In genomic region chr4:184803133-184803532, GRCh38 we compare ENCODE assay signal across 15 cellular contexts. TPM values are rescaled to one million over a fixed set of nuclear protein-coding genes. Genes with fewer than 3 reads are reported as not detected.
DNase-seq lines count a peak whose midpoint lies in the region; ATAC-seq and TF ChIP-seq lines count a peak whose summit lies in the region.
"Had no signal": no experiment of that assay in that cellular context is flagged by ENCODE, and none has a peak within 500 bp of the region (broad histone marks: within the 10 kb centered on the region; RNA-seq: fewer than 3 reads in every experiment).

No MANE protein-coding gene starts in this region.

- CTCF ChIA-PET in Caco-2 (lab: Charles Lee) = interaction anchor here (1.3 kb wide), 1 partner anchor 12 kb away, joined by 3 read pairs; no protein-coding TSS in a partner anchor

- intact Hi-C loops in left ventricle myocardium inferior (cut with micrococcal nuclease) (no loop called here), left cardiac atrium (cut with DNase I) (no loop called here), Caco-2 (cut with micrococcal nuclease; ENCODE audit: unreplicated experiment) (no loop called here)

- POLR2A ChIA-PET in Caco-2 (lab: Charles Lee) = no interaction called here

- H3K9ac ChIP-seq in liver (ENCODE audit: low read depth in 1 of 2, low read length in 2 of 2) (peak overlapping the region; percentile 67 to 79), skeletal muscle tissue (ENCODE audit: low read depth in 1 of 3, low read length in 3 of 3) (peak overlapping the region; percentile 58 to 81 (median 62))

- no peak for ATAC-seq in left cardiac atrium
- ATAC-seq in activated naive CD4-positive, alpha-beta T cell treated with anti-CD3 and anti-CD28 coated beads, Interleukin-2, amount 50 U/mL, for 72 hours = no peak
- no peak for ATAC-seq in stimulated activated naive CD8-positive, alpha-beta T cell treated with anti-CD3 and anti-CD28 coated beads, Interleukin-15, Interleukin-2, amounts not matched to agents 100 U/mL and 50 U/mL, for 24 hours
- ATAC-seq: K562, PC-3 had no signal

- H3K9me3 ChIP-seq in left ventricle myocardium inferior (replicated peaks) (no peaks in the 10 kb centered on the region), liver (ENCODE audit: control insufficient read depth in 4 of 4, low read length in 3 of 4) (no peaks in the 10 kb centered on the region), skeletal muscle tissue (ENCODE audit: control insufficient read depth in 3 of 3, low read length in 3 of 3) (no peaks in the 10 kb centered on the region), Caco-2 (no peaks in the 10 kb centered on the region)
- H3K9me3 ChIP-seq: HAP-1 had no signal

- H3K27me3 Mint-ChIP-seq in Caco-2 (ENCODE audit: insufficient read depth, unreplicated experiment) = no peaks in the 10 kb centered on the region

- TF ChIP-seq CTCF in left ventricle myocardium inferior (IDR thresholded peaks at IDR 0.05; ENCODE audit: borderline replicate concordance) = no peak
- no peak for TF ChIP-seq CTCF in liver (IDR thresholded peaks at IDR 0.05; ENCODE audit: low read depth, low read length, missing input control)
- no peak for TF ChIP-seq CTCF in Caco-2 (IDR thresholded peaks at IDR 0.05; ENCODE audit: insufficient read depth in 1 of 2, low read depth in 1 of 2, low read length in 1 of 2, severe bottlenecking in 1 of 2, unreplicated experiment in 1 of 2)

- peaks cover 0 to 10% of the 10 kb centered on the region in 2 donors for H3K36me3 Mint-ChIP-seq in activated naive CD4-positive, alpha-beta T cell treated with anti-CD3 and anti-CD28 coated beads, Interleukin-2, amount 50 U/mL, for 72 hours
- H3K36me3 Mint-ChIP-seq in Caco-2 (ENCODE audit: insufficient read depth, unreplicated experiment) = peaks cover 7% of the 10 kb centered on the region

- H3K4me1 ChIP-seq in left ventricle myocardium inferior = peaks cover 84% of the 10 kb centered on the region
- peaks cover 6 to 75% (median 53%) of the 10 kb centered on the region in 4 donors for H3K4me1 ChIP-seq in liver (ENCODE audit: control insufficient read depth in 4 of 4, insufficient read depth in 4 of 4, low read length in 3 of 4)
- peaks cover 57 to 65% (median 61%) of the 10 kb centered on the region in 3 donors for H3K4me1 ChIP-seq in skeletal muscle tissue (ENCODE audit: control insufficient read depth in 3 of 3, insufficient read depth in 3 of 3, low read length in 3 of 3)
- H3K4me1 ChIP-seq in Caco-2 = no peaks in the 10 kb centered on the region

- no peaks in the 10 kb centered on the region for H3K9me3 Mint-ChIP-seq in activated naive CD4-positive, alpha-beta T cell treated with anti-CD3 and anti-CD28 coated beads, Interleukin-2, amount 50 U/mL, for 72 hours
- H3K9me3 Mint-ChIP-seq in Caco-2 (ENCODE audit: unreplicated experiment) = no peaks in the 10 kb centered on the region

- no peak for DNase-seq in left ventricle myocardium inferior
- DNase-seq in left cardiac atrium = no peak
- no peak for DNase-seq in activated naive CD4-positive, alpha-beta T cell treated with anti-CD3 and anti-CD28 coated beads, Interleukin-2, amount 50 U/mL, for 72 hours (ENCODE audit: low spot score in 2 of 2)
- DNase-seq in Caco-2 = no peak
- no peak for DNase-seq in stimulated activated naive CD8-positive, alpha-beta T cell treated with anti-CD3 and anti-CD28 coated beads, Interleukin-15, Interleukin-2, amounts not matched to agents 100 U/mL and 50 U/mL, for 24 hours
- no peak for DNase-seq in AG08396 (ENCODE audit: low spot score)
- DNase-seq: DMS53, NCI-H1048 had no signal

- peaks cover 49% of the 10 kb centered on the region for H3K36me3 ChIP-seq in left ventricle myocardium inferior
- H3K36me3 ChIP-seq in liver (ENCODE audit: control insufficient read depth in 4 of 4, insufficient read depth in 3 of 4, low read depth in 1 of 4, low read length in 3 of 4) = peaks cover 2 to 40% (median 29%) of the 10 kb centered on the region in 4 donors
- peaks cover 28 to 32% (median 28%) of the 10 kb centered on the region in 3 donors for H3K36me3 ChIP-seq in skeletal muscle tissue (ENCODE audit: control insufficient read depth in 3 of 3, insufficient read depth in 3 of 3, low read length in 3 of 3)
- H3K36me3 ChIP-seq in Caco-2 (ENCODE audit: control insufficient read depth, insufficient read depth, low read length) = no peaks in the 10 kb centered on the region
- H3K36me3 ChIP-seq: HAP-1 had no signal

- 34% methylated on average over 16 of the region's 16 CpGs for WGBS in liver

- BruUV-seq in Caco-2 (replicated peaks; lab: Mats Ljungman, UMichigan) = no TSS peak

- H3K4me3 Mint-ChIP-seq in Caco-2 (ENCODE audit: unreplicated experiment) = no peak overlapping the region
- H3K4me3 Mint-ChIP-seq: CD14-positive monocyte had no signal

- no peak for TF ChIP-seq RAD21 in liver (IDR thresholded peaks at IDR 0.05)

- no peaks in the 10 kb centered on the region for H3K27me3 ChIP-seq in left ventricle myocardium inferior (ENCODE audit: low read depth)
- no peaks in the 10 kb centered on the region for H3K27me3 ChIP-seq in liver (ENCODE audit: control insufficient read depth in 4 of 4, insufficient read depth in 4 of 4, low read length in 3 of 4)
- no peaks in the 10 kb centered on the region for H3K27me3 ChIP-seq in skeletal muscle tissue (ENCODE audit: control insufficient read depth in 3 of 3, insufficient read depth in 3 of 3, low read length in 3 of 3)
- no peaks in the 10 kb centered on the region for H3K27me3 ChIP-seq in Caco-2 (replicated peaks; ENCODE audit: control insufficient read depth, insufficient read depth, low read length)

- peak overlapping the region in 1 of 2 donors; percentile 75 for H3K27ac Mint-ChIP-seq in activated naive CD4-positive, alpha-beta T cell treated with anti-CD3 and anti-CD28 coated beads, Interleukin-2, amount 50 U/mL, for 72 hours
- H3K27ac Mint-ChIP-seq in Caco-2 (ENCODE audit: unreplicated experiment) = no peak overlapping the region

- peaks cover 22% of the 10 kb centered on the region for H3K4me1 Mint-ChIP-seq in Caco-2 (ENCODE audit: low read depth, unreplicated experiment)

- H3K4me3 ChIP-seq in left ventricle myocardium inferior (peak overlapping the region; percentile 63), liver (ENCODE audit: low read depth in 1 of 3, low read length in 3 of 3) (peak overlapping the region; percentile 34 to 88 (median 52)), skeletal muscle tissue (ENCODE audit: low read length in 3 of 3) (peak overlapping the region; percentile 62 to 87 (median 72)), Caco-2 (ENCODE audit: low read depth, low read length) (no peak overlapping the region)
- H3K4me3 ChIP-seq: HAP-1, K562 had no signal

- H3K27ac ChIP-seq in left ventricle myocardium inferior (replicated peaks) = peak overlapping the region; percentile 95
- H3K27ac ChIP-seq in liver (ENCODE audit: low read depth in 1 of 2, low read length in 2 of 2) = peak overlapping the region; percentile 39 to 58
- peak overlapping the region; percentile 88 for H3K27ac ChIP-seq in skeletal muscle tissue (ENCODE audit: low read depth, low read length)
- H3K27ac ChIP-seq: HL-60 had no signal

TF ChIP-seq in liver, 16 proteins besides CTCF, POLR2A, EP300 and RAD21:
- TF ChIP-seq JUND (IDR thresholded peaks at IDR 0.05) (no peak), YY1 (IDR thresholded peaks at IDR 0.05) (peak; percentile 58), FOXA2 (IDR thresholded peaks at IDR 0.05) (peak; percentile 47), MAX (IDR thresholded peaks at IDR 0.05) (peak; percentile 20), NR2F2 (IDR thresholded peaks at IDR 0.05) (no peak), SP1 (IDR thresholded peaks at IDR 0.05) (peak; percentile 27), HNF4A (conservative IDR thresholded peaks at IDR 0.05) (peak in 1 of 2 donors; percentile 23)

RNA-seq across cellular contexts. Expression of gene ACSL1, which starts 22.6 kb away (rescaled TPM):
- total RNA-seq in left ventricle myocardium inferior (316 TPM), left cardiac atrium (100 to 1,000 TPM; 297 to 380 TPM), liver (1,000 to 10,000 TPM in 1 of 2 donors, 100 to 1,000 TPM in 1; 210 to 2,226 TPM), skeletal muscle tissue (123 TPM), Caco-2 (2022) (76.3 and 100 TPM in 2 replicates)
- 1,000 to 10,000 TPM in 1 of 2 donors, 100 to 1,000 TPM in 1; 704 to 1,052 TPM for polyA plus RNA-seq in liver
- total RNA-seq in activated naive CD4-positive, alpha-beta T cell treated with anti-CD3 and anti-CD28 coated beads, Interleukin-2, amount 50 U/mL, for 72 hours = 10 to 100 TPM; 23.4 to 27.1 TPM
